In the genomic region with DNA sequence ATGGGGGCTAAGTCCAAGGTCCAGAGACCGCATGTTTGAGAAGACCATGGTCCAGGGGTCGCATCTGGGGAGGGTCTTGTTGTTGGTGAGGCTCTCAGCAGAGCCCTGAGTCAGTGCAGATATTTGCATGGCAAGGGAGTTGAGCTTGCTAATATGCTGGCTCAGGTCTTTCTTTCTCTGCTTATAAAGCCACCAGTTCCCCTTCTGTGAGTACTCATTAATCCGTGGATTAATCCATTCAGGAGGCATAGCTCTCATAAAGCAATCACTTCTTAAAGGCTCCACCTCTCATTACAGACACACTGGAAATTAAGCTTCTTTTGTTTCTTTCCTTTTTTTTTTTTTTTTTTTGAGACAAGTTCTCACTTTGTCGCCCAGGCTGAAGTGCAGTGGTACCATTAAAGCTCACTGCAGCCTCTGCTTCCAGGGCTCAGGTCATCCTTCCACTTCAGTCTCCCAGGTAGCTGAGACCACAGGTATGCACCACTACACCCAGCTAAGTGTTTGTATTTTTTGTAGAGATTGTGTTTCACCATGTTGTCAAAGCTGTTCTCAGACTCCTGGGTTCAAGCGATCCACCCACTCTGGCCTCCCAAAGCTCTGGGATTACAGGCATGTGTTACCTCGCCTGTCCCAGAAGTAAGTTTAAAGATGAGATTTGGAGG, we compare ENCODE assay signal across 1 cellular context.
TF ChIP-seq lines count a peak whose summit lies in the region.

No MANE protein-coding gene starts in this region.

TF ChIP-seq in GM23338, 12 proteins besides CTCF, POLR2A, EP300 and RAD21 (continued from another document):
- TF ChIP-seq, protein P1, sequence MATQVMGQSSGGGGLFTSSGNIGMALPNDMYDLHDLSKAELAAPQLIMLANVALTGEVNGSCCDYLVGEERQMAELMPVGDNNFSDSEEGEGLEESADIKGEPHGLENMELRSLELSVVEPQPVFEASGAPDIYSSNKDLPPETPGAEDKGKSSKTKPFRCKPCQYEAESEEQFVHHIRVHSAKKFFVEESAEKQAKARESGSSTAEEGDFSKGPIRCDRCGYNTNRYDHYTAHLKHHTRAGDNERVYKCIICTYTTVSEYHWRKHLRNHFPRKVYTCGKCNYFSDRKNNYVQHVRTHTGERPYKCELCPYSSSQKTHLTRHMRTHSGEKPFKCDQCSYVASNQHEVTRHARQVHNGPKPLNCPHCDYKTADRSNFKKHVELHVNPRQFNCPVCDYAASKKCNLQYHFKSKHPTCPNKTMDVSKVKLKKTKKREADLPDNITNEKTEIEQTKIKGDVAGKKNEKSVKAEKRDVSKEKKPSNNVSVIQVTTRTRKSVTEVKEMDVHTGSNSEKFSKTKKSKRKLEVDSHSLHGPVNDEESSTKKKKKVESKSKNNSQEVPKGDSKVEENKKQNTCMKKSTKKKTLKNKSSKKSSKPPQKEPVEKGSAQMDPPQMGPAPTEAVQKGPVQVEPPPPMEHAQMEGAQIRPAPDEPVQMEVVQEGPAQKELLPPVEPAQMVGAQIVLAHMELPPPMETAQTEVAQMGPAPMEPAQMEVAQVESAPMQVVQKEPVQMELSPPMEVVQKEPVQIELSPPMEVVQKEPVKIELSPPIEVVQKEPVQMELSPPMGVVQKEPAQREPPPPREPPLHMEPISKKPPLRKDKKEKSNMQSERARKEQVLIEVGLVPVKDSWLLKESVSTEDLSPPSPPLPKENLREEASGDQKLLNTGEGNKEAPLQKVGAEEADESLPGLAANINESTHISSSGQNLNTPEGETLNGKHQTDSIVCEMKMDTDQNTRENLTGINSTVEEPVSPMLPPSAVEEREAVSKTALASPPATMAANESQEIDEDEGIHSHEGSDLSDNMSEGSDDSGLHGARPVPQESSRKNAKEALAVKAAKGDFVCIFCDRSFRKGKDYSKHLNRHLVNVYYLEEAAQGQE (IDR thresholded peaks at IDR 0.05; ENCODE audit: unreplicated experiment): no peak
- no peak for TF ChIP-seq EZH2 (IDR thresholded peaks at IDR 0.05; ENCODE audit: low read depth, unreplicated experiment)
